In the genomic region with DNA sequence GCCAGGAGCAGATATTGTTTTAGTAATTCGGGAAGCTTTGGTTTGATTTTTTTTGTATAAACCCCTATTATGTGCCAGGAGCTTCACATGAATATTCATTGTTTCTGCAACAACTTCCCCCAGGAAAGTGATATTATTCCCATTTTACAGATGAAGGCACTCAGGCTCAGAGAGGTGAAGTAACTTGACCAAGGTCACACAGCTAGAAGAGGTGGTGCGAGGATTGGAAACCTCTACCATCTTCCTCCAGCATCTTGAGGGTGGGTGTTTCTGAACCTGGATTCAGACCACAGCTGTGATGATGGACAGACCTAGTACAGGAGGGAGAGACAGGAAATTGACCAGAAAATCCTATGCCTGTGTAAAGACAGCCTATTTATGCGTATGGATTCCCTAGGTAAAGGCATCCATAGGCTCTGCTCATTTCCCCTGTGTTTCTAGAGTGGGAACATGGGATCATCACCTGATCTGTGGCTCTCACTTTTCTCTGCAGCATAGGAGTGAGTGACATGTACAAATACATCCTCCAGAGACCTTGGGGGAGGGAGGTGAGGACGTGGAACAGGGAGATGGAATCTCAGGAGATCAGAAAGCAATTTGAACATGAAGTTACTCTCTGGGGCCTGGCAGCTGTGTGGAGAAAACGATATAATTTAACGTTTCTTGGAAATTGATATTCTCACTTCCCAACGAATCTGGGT, we compare ENCODE assay signal across 27 cellular contexts.
A peak's percentile ranks its signal among the peaks of the same experiment; 100 is the strongest.
DNase-seq lines count a peak whose midpoint lies in the region; ATAC-seq, FAIRE-seq and TF ChIP-seq lines count a peak whose summit lies in the region.
"Had no signal": no experiment of that assay in that cellular context is flagged by ENCODE, and none has a peak within 500 bp of the region (broad histone marks: within the 10 kb centered on the region; RNA-seq: fewer than 3 reads in every experiment).

No MANE protein-coding gene starts in this region.

- intact Hi-C loops in sigmoid colon (cut with DNase I) = no loop called here

- WGBS in H1 (ENCODE audit: extremely low coverage in 1 of 2, insufficient coverage in 1 of 2, insufficient read length in 1 of 2, insufficient replicate concordance in 2 of 2, low coverage in 1 of 2, low lambda C conversion rate in 2 of 2, missing lambda C conversion rate in 1 of 2), 2 experiments = 84% methylated on average over 7 of the region's 7 CpGs; no CpG with 5 or more reads in 1 of the 2 experiments
- WGBS in sigmoid colon, 2 donors = 76 to 90% methylated on average over 7 of the region's 7 CpGs

- no peak overlapping the region for H2AFZ ChIP-seq in H1 (ENCODE audit: low read length)
- H2AFZ ChIP-seq: GM23338 had no signal

- no peak for TF ChIP-seq EP300 in H1 (IDR thresholded peaks at IDR 0.05; ENCODE audit: borderline replicate concordance in 1 of 2, low read depth in 2 of 2, low read length in 2 of 2)
- TF ChIP-seq EP300 in sigmoid colon (IDR thresholded peaks at IDR 0.05) = no peak

- no peak for TF ChIP-seq RAD21 in H1 (IDR thresholded peaks at IDR 0.05 in 1 of 2, conservative IDR thresholded peaks at IDR 0.05 in 1 of 2; ENCODE audit: low read depth in 2 of 2, low read length in 2 of 2)

- H3K4me1 ChIP-seq in H1 (replicated peaks in 1 of 4; ENCODE audit: control insufficient read depth in 3 of 4, insufficient read depth in 4 of 4, low read length in 3 of 4) (peaks cover 0 to 13% (median 9%) of the 10 kb centered on the region in 4 experiments; a peak in 5 of 7 replicates), sigmoid colon (peaks cover 0 to 81% (median 60%) of the 10 kb centered on the region in 4 donors)

- H3K56ac ChIP-seq in H1 (replicated peaks; ENCODE audit: insufficient read length, low read depth, low read length) = no peak overlapping the region

- no peak for FAIRE-seq in H1 (lab: Jason Lieb, UNC)
- FAIRE-seq: GM12891, GM19239 had no signal

- H3K18ac ChIP-seq in H1 (ENCODE audit: extremely low read depth, low read length) = no peak overlapping the region

- H2BK5ac ChIP-seq in H1 (ENCODE audit: low read depth, low read length) = no peak overlapping the region

- in situ Hi-C loops in SK-MEL-5 (cut with HindIII; ENCODE audit: low pct_unique_long_range_greater_than_20kb, low sequenced_read_pairs) = no loop called here

- H2BK12ac ChIP-seq in H1 (ENCODE audit: low read depth, low read length) = no peak overlapping the region

- H4K8ac ChIP-seq in H1 (ENCODE audit: extremely low read depth, insufficient read depth, low read length) = no peak overlapping the region

- DNase-seq in SK-MEL-5 (ENCODE audit: low read depth, low spot score) (peak; percentile 9), H1 (ENCODE audit: low read depth in 1 of 2, low spot score in 2 of 2) (no peak), left kidney (ENCODE audit: low read depth, low spot score) (peak; percentile 72), sigmoid colon (no peak), islet precursor cell (no peak)
- DNase-seq: Calu3, DMS79 treated with DMSO at 0.1 percent for 48 hours, GF-D8, HFFc6, KG1, MG63, NCI-H1105 treated with DMSO at 0.1 percent for 48 hours, NCI-H1694, NCI-H2029 treated with DMSO at 0.1 percent for 48 hours, NCI-H226, NCI-H510A, NCI-H69, SHP77 had no signal

- H3K4me2 ChIP-seq in H1 (ENCODE audit: insufficient read depth in 1 of 2, low read depth in 2 of 2, low read length in 2 of 2) = no peak overlapping the region
- H3K4me2 ChIP-seq: GM23338 had no signal

- H3K23ac ChIP-seq in H1 (ENCODE audit: insufficient read length) = no peak overlapping the region

- H4K91ac ChIP-seq in H1 (replicated peaks; ENCODE audit: insufficient read length, low read length) = no peak overlapping the region

- no peak overlapping the region for H2BK20ac ChIP-seq in H1 (ENCODE audit: low read length)

- H2AK5ac ChIP-seq in H1 (ENCODE audit: low read depth, low read length) = no peak overlapping the region

- H4K5ac ChIP-seq in H1 (ENCODE audit: insufficient read length, low read depth, low read length) = no peak overlapping the region

- H3K9ac ChIP-seq in H1 (replicated peaks in 1 of 4; ENCODE audit: extremely low read depth in 1 of 4, low read depth in 3 of 4, low read length in 3 of 4) = no peak overlapping the region

- ATAC-seq in GM18505 (IDR thresholded peaks at IDR 0.05; ENCODE audit: unreplicated experiment) = no peak
- ATAC-seq in GM21786 (IDR thresholded peaks at IDR 0.05; ENCODE audit: unreplicated experiment) = no peak
- ATAC-seq: GM23338, Panc1 had no signal

- TF ChIP-seq POLR2A in H1 (IDR thresholded peaks at IDR 0.05; ENCODE audit: control extremely low read depth in 1 of 2, low read depth in 2 of 2, low read length in 2 of 2) = no peak
- TF ChIP-seq POLR2A in sigmoid colon (IDR thresholded peaks at IDR 0.05) = no peak
- TF ChIP-seq POLR2A in GM18505 (IDR thresholded peaks at IDR 0.05; ENCODE audit: borderline replicate concordance, extremely low read depth, insufficient read depth, insufficient read length) = no peak

- no peak overlapping the region for H3K4me3 ChIP-seq in H1 (ENCODE audit: extremely low read depth in 1 of 4, insufficient read depth in 2 of 4, low read depth in 3 of 4, low read length in 4 of 4)
- H3K4me3 ChIP-seq in sigmoid colon = no peak overlapping the region
- H3K4me3 ChIP-seq: GM23338, HAP-1, MG63, SK-N-MC had no signal

- H2BK15ac ChIP-seq in H1 (ENCODE audit: low read length) = peak overlapping the region; percentile 2; the same call in 1 of the 2 replicates

- no peak for TF ChIP-seq CTCF in H1 (IDR thresholded peaks at IDR 0.05; ENCODE audit: control extremely low read depth in 1 of 3, insufficient read depth in 1 of 3, low read depth in 1 of 3, low read length in 3 of 3)
- TF ChIP-seq CTCF in sigmoid colon (IDR thresholded peaks at IDR 0.05) = no peak

- POLR2A ChIA-PET in H1 (lab: Charles Lee; ENCODE audit: partially characterized antibody) = interaction anchor here (0.8 kb wide), 1 partner anchor 13 kb away, joined by 3 read pairs; no protein-coding TSS in a partner anchor

- H4K20me1 ChIP-seq in H1 (replicated peaks in 1 of 2; ENCODE audit: control insufficient read depth in 1 of 2, insufficient read depth in 2 of 2, low read length in 2 of 2) = no peaks in the 10 kb centered on the region

- H3K27me3 ChIP-seq in H1 (replicated peaks in 1 of 4; ENCODE audit: control insufficient read depth in 3 of 4, extremely low read depth in 1 of 4, insufficient read depth in 3 of 4, low read length in 3 of 4) = no peaks in the 10 kb centered on the region
- H3K27me3 ChIP-seq in sigmoid colon = no peaks in the 10 kb centered on the region

- CTCF ChIA-PET in H1 (lab: Charles Lee; ENCODE audit: partially characterized antibody) = interaction anchor here (0.8 to 1.5 kb wide), 5 partner anchors 10 to 63 kb away, joined by 3 to 6 read pairs (median 4); no protein-coding TSS in a partner anchor

- no peaks in the 10 kb centered on the region for H3K79me2 ChIP-seq in H1 (ENCODE audit: control insufficient read depth in 1 of 2, insufficient read depth in 2 of 2, low read length in 2 of 2)

- no peaks in the 10 kb centered on the region for H3K79me1 ChIP-seq in H1 (ENCODE audit: low read depth, low read length)

- H3K14ac ChIP-seq in H1 (ENCODE audit: insufficient read length) = no peak overlapping the region

- H3K27ac ChIP-seq in H1 (ENCODE audit: low read depth, low read length) (no peak overlapping the region), sigmoid colon (peak overlapping the region; percentile 29 to 86 (median 84))
- H3K27ac ChIP-seq: RWPE1, SK-N-MC had no signal

- H3K36me3 ChIP-seq in H1 (ENCODE audit: control insufficient read depth in 2 of 4, insufficient read depth in 4 of 4, low read length in 3 of 4) (no peaks in the 10 kb centered on the region), sigmoid colon (no peaks in the 10 kb centered on the region)
- H3K36me3 ChIP-seq: HAP-1, MG63 had no signal

- no peak overlapping the region for H2BK120ac ChIP-seq in H1 (replicated peaks; ENCODE audit: low read depth, low read length)

- peak overlapping the region; percentile 22 for H3K4ac ChIP-seq in H1 (replicated peaks; ENCODE audit: insufficient read length, low read depth, low read length)

- H3K23me2 ChIP-seq in H1 (ENCODE audit: low read depth, low read length) = no peaks in the 10 kb centered on the region

- H3K9me3 ChIP-seq in H1 (ENCODE audit: insufficient read depth in 2 of 2, low read depth in 1 of 2, low read length in 1 of 2) (no peaks in the 10 kb centered on the region), sigmoid colon (no peaks in the 10 kb centered on the region)
- H3K9me3 ChIP-seq: HAP-1, MG63 had no signal

TF ChIP-seq in H1, 55 proteins besides CTCF, POLR2A, EP300 and RAD21:
- TF ChIP-seq HDAC2 (IDR thresholded peaks at IDR 0.05; ENCODE audit: borderline replicate concordance in 1 of 2, low read depth in 2 of 2, low read length in 2 of 2) (no peak), KDM1A (IDR thresholded peaks at IDR 0.05; ENCODE audit: borderline replicate concordance, low read length) (peak; percentile 77; the same call in 1 of the 2 replicates)
- TF ChIP-seq, protein P1, sequence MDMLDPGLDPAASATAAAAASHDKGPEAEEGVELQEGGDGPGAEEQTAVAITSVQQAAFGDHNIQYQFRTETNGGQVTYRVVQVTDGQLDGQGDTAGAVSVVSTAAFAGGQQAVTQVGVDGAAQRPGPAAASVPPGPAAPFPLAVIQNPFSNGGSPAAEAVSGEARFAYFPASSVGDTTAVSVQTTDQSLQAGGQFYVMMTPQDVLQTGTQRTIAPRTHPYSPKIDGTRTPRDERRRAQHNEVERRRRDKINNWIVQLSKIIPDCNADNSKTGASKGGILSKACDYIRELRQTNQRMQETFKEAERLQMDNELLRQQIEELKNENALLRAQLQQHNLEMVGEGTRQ (IDR thresholded peaks at IDR 0.05; ENCODE audit: low read length) = no peak

Comparison
In these comparisons a context has a peak if more than half of its experiments do, and no peak if none do; other contexts are left out.
1. DNase-seq: peak in SK-MEL-5 (single experiment) and left kidney (single experiment); none in H1 (0 of 2), sigmoid colon (single experiment) and islet precursor cell (single experiment).